In the genomic region with DNA sequence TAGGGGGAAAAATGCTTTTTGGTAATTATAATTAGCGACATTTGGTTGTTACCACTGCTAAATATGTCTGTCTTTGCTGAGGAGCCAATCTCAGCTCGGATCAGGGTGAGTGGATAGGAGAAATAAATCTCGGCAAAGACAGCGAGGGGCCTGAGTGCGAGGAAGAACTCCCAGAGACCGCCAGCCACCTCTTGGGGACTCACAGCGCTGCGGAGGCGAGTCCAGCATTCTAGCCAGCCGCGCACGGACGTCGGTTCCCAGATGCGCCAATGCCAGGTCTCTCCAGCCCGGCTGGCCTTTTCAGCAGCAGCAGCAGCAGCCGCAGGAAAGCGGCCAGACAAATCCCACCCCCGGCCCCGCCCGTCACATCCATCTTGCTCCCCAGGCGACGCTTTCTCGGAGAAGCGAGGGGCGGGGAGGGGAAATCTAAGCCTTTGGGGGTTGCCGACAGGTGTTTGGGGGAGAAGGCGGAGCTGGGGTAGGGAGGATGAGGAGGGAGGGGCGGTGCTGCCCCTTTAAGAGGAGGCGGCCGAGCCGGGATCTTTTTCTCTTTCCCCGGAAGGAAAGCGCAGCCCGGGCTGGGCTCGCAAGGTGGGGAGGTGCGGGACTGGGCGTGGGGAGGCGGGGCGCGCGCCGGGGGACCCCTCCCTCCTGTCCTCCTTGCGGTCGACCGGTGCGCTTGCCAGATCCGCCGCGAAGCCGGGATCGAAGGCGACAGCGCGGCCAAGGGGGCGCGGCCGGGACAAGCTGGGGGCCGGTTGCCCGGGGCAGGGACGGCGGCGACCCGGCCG, we compare ENCODE assay signal across 8 cellular contexts. TPM values are rescaled to one million over a fixed set of nuclear protein-coding genes. Genes with fewer than 3 reads are reported as not detected.
DNase-seq lines count a peak whose midpoint lies in the region; ATAC-seq, FAIRE-seq and TF ChIP-seq lines count a peak whose summit lies in the region.

A gene (plus strand): TSS at position 685 of the 791 bp plus-strand sequence. CDS start 330 bp downstream, outside the sequence.

- peak within 1 kb of the TSS; percentile 30 for H3K27ac ChIP-seq in subcutaneous abdominal adipose tissue (ENCODE audit: low read depth, low read length)

- DNase-seq in GM12864 (ENCODE audit: low read depth), result no peak
- peak; percentile 96 for DNase-seq in HK-2 (ENCODE audit: unreplicated experiment)
- peak; percentile 90 for DNase-seq in RCC 7860 (ENCODE audit: low spot score)
- peak; percentile 36 for DNase-seq in activated gamma-delta T cell treated with Interleukin-2 at 50 U/mL for 16 hours
- peak; percentile 61 for DNase-seq in fibroblast of the conjunctiva (ENCODE audit: low read depth)
- DNase-seq in natural killer cell treated with Interleukin-12 subunit alpha and Interleukin-12 subunit beta and Interleukin-15 and Interleukin-18, amount 100 ng/mL, for 72 hours (ENCODE audit: low spot score), result peak; percentile 69
- no peak for DNase-seq in cerebellar nuclear complex (lab: John Stamatoyannopoulos, UW)

- TF ChIP-seq CTCF in GM12864 (IDR thresholded peaks at IDR 0.05; ENCODE audit: low read depth, low read length, missing control alignments), result no peak

- no peaks in the 10 kb centered on the region for H3K9me3 ChIP-seq in subcutaneous abdominal adipose tissue (ENCODE audit: control insufficient read depth in 5 of 5, low read length in 5 of 5)

- no peaks in the 10 kb centered on the region for H3K36me3 Mint-ChIP-seq in natural killer cell treated with Interleukin-12 subunit alpha and Interleukin-12 subunit beta and Interleukin-15 and Interleukin-18, amount 100 ng/mL, for 72 hours

- H3K9me3 Mint-ChIP-seq in natural killer cell treated with Interleukin-12 subunit alpha and Interleukin-12 subunit beta and Interleukin-15 and Interleukin-18, amount 100 ng/mL, for 72 hours, result no peaks in the 10 kb centered on the region

- peak within 1 kb of the TSS; percentile 88 for H3K4me3 Mint-ChIP-seq in natural killer cell treated with Interleukin-12 subunit alpha and Interleukin-12 subunit beta and Interleukin-15 and Interleukin-18, amount 100 ng/mL, for 72 hours

- H3K27me3 Mint-ChIP-seq in natural killer cell treated with Interleukin-12 subunit alpha and Interleukin-12 subunit beta and Interleukin-15 and Interleukin-18, amount 100 ng/mL, for 72 hours, result peaks cover 11 to 14% of the 10 kb centered on the region in 2 donors

- H3K4me1 Mint-ChIP-seq in natural killer cell treated with Interleukin-12 subunit alpha and Interleukin-12 subunit beta and Interleukin-15 and Interleukin-18, amount 100 ng/mL, for 72 hours (ENCODE audit: low read depth in 2 of 2), result peaks cover 30 to 37% of the 10 kb centered on the region in 2 donors

- peaks cover 3 to 63% (median 38%) of the 10 kb centered on the region in 5 donors for H3K4me1 ChIP-seq in subcutaneous abdominal adipose tissue (ENCODE audit: control insufficient read depth in 5 of 5, insufficient read depth in 5 of 5, low read length in 5 of 5)

- peaks cover 0 to 29% (median 12%) of the 10 kb centered on the region in 5 donors for H3K27me3 ChIP-seq in subcutaneous abdominal adipose tissue (ENCODE audit: control insufficient read depth in 5 of 5, insufficient read depth in 4 of 5, low read length in 5 of 5)

- peak; percentile 76 for FAIRE-seq in RCC 7860 (lab: Jason Lieb, UNC)

- H3K36me3 ChIP-seq in subcutaneous abdominal adipose tissue (ENCODE audit: control insufficient read depth in 5 of 5, insufficient read depth in 5 of 5, low read length in 5 of 5), result no peaks in the 10 kb centered on the region

- peak within 1 kb of the TSS; percentile 30 to 57 for H3K27ac Mint-ChIP-seq in natural killer cell treated with Interleukin-12 subunit alpha and Interleukin-12 subunit beta and Interleukin-15 and Interleukin-18, amount 100 ng/mL, for 72 hours

- peak within 1 kb of the TSS; percentile 76 for H3K4me3 ChIP-seq in GM12864 (ENCODE audit: low read depth, low read length)
- peak within 1 kb of the TSS; percentile 62 to 77 (median 68) for H3K4me3 ChIP-seq in subcutaneous abdominal adipose tissue (ENCODE audit: low read depth in 1 of 5, low read length in 5 of 5)

- peak within 1 kb of the TSS in 4 of 5 donors; percentile 6 to 68 (median 55) for H3K9ac ChIP-seq in subcutaneous abdominal adipose tissue (ENCODE audit: low read length in 5 of 5)

- peak; percentile 59 to 78 for ATAC-seq in natural killer cell treated with Interleukin-12 subunit alpha and Interleukin-12 subunit beta and Interleukin-15 and Interleukin-18, amount 100 ng/mL, for 72 hours

RNA-seq across cellular contexts. Expression of the gene that starts here (rescaled TPM):
- total RNA-seq in natural killer cell treated with Interleukin-12 subunit alpha and Interleukin-12 subunit beta and Interleukin-15 and Interleukin-18, amount 100 ng/mL, for 72 hours, result 10 to 100 TPM; 13.7 to 13.9 TPM

Comparison
In these comparisons a context has a peak if more than half of its experiments do, and no peak if none do; other contexts are left out.
1. DNase-seq: peak in HK-2 (single experiment), RCC 7860 (single experiment), activated gamma-delta T cell treated with Interleukin-2 at 50 U/mL for 16 hours (single experiment), fibroblast of the conjunctiva (single experiment) and natural killer cell treated with Interleukin-12 subunit alpha and Interleukin-12 subunit beta and Interleukin-15 and Interleukin-18, amount 100 ng/mL, for 72 hours (single experiment); none in GM12864 (single experiment) and cerebellar nuclear complex (0 of 2).